In the genomic region with DNA sequence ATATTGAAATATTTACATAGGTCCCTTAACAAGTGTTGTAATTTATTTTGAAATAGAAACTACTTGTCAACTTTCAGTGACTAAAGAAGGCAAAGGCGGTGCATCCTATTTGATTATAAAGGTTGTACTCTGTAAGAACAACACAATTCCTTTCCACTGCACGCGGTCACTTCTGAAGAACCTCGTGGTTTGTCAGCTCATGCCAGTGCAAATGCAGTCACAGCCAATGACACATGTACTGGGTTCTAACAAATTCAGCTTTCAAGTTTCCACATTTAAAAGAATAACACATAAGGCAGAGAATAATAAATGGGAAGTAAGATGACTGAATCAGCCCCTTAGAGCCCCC, we compare ENCODE assay signal across 10 cellular contexts. TPM values are rescaled to one million over a fixed set of nuclear protein-coding genes. Genes with fewer than 3 reads are reported as not detected.
A peak's percentile ranks its signal among the peaks of the same experiment; 100 is the strongest.
DNase-seq lines count a peak whose midpoint lies in the region; ATAC-seq, FAIRE-seq and TF ChIP-seq lines count a peak whose summit lies in the region.
"Had no signal": no experiment of that assay in that cellular context is flagged by ENCODE, and none has a peak within 500 bp of the region (broad histone marks: within the 10 kb centered on the region; RNA-seq: fewer than 3 reads in every experiment).

No MANE protein-coding gene starts in this region.

- H3K4me3 ChIP-seq in foreskin fibroblast (ENCODE audit: low read depth in 1 of 2, low read length in 2 of 2) = no peak overlapping the region
- no peak overlapping the region for H3K4me3 ChIP-seq in testis
- H3K4me3 ChIP-seq: esophagus muscularis mucosa had no signal

- H3K27ac ChIP-seq in testis = no peak overlapping the region

- no peak for ATAC-seq in GM18520 (IDR thresholded peaks at IDR 0.05; ENCODE audit: unreplicated experiment)

- intact Hi-C loops in testis (cut with DNase I; ENCODE audit: low total_unique reads) = no loop called here

- H3K27me3 ChIP-seq in testis = no peaks in the 10 kb centered on the region
- H3K27me3 ChIP-seq: esophagus muscularis mucosa had no signal

- 95 to 98% methylated on average over 4 of the region's 4 CpGs for WGBS in testis, 2 donors

- TF ChIP-seq POLR2A in testis (IDR thresholded peaks at IDR 0.05) = no peak

- peaks cover 9% of the 10 kb centered on the region for H3K4me1 ChIP-seq in testis

- DNase-seq in activated CD4-positive, alpha-beta T cell treated with anti-CD3 and anti-CD28 coated beads, Interleukin-2, amount 50 U/mL, for 48 hours = peak; percentile 15 to 29
- DNase-seq in activated CD4-positive, alpha-beta T cell treated with anti-CD3 and anti-CD28 coated beads, Interleukin-2, amount 50 U/mL, for 1 hour = no peak
- DNase-seq in RCC 7860 (ENCODE audit: low spot score) (peak; percentile 33), foreskin fibroblast (peak; percentile 58 to 63), testis (no peak), OCI-M2 (lab: John Stamatoyannopoulos, UW; ENCODE audit: unreplicated experiment) (no peak)
- peak; percentile 11 to 32 for DNase-seq in stimulated activated CD8-positive, alpha-beta memory T cell treated with anti-CD3 and anti-CD28 coated beads, Interleukin-15, amount 100 ng/mL, for 48 hours (ENCODE audit: low read depth in 2 of 2)
- DNase-seq: NCI-H446 treated with DMSO at 0.1 percent for 48 hours had no signal

- H3K9me3 ChIP-seq in testis = no peaks in the 10 kb centered on the region
- H3K9me3 ChIP-seq: esophagus muscularis mucosa had no signal

- TF ChIP-seq CTCF in foreskin fibroblast (IDR thresholded peaks at IDR 0.05; ENCODE audit: low read depth, low read length) (no peak), testis (IDR thresholded peaks at IDR 0.05) (no peak)

- FAIRE-seq in RCC 7860 (lab: Jason Lieb, UNC) = peak; percentile 30

- no peaks in the 10 kb centered on the region for H3K36me3 ChIP-seq in testis (ENCODE audit: low read depth, missing control alignments)

RNA-seq across cellular contexts. Expression of a gene that starts 39.8 kb away (rescaled TPM):
- total RNA-seq in testis = 10 to 100 TPM; 77.2 to 96.0 TPM
- polyA plus RNA-seq in testis (ENCODE audit: insufficient read depth, low read depth, low replicate concordance) = 126 TPM

Comparison
In these comparisons a context has a peak if more than half of its experiments do, and no peak if none do; other contexts are left out.
1. DNase-seq: peak in activated CD4-positive, alpha-beta T cell treated with anti-CD3 and anti-CD28 coated beads, Interleukin-2, amount 50 U/mL, for 48 hours (2 of 2), RCC 7860 (single experiment), foreskin fibroblast (2 of 2) and stimulated activated CD8-positive, alpha-beta memory T cell treated with anti-CD3 and anti-CD28 coated beads, Interleukin-15, amount 100 ng/mL, for 48 hours (2 of 2); none in activated CD4-positive, alpha-beta T cell treated with anti-CD3 and anti-CD28 coated beads, Interleukin-2, amount 50 U/mL, for 1 hour (single experiment), testis (single experiment) and OCI-M2 (single experiment).